Comparison of ENCODE assay signal across 7 cellular contexts in the genomic region with DNA sequence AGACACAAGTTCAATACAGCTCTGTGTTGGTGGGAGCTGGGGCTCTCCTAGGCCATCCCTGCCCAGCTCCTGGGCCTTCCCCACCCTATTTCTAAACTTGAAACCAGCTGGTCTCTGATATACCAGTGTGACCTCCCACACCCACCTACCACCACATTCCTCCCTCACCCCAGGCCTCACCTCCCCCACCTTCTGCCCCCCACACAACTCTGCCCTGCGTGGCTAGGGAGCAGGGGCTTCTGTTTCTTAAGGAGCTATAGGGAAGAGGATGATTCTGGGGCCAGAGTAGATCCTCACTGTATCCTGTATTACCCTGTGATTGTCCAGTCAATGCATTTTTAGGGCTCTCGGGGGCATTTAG. TPM values are rescaled to one million over a fixed set of nuclear protein-coding genes. Genes with fewer than 3 reads are reported as not detected.
DNase-seq lines count a peak whose midpoint lies in the region; ATAC-seq and TF ChIP-seq lines count a peak whose summit lies in the region.

No MANE protein-coding gene starts in this region.

- peaks cover 3 to 9% of the 10 kb centered on the region in 2 donors for H3K27me3 ChIP-seq in stomach smooth muscle (ENCODE audit: control insufficient read depth in 1 of 2, insufficient read depth in 2 of 2, low read length in 2 of 2)

- ATAC-seq in HG02870 (IDR thresholded peaks at IDR 0.05; ENCODE audit: unreplicated experiment) (no peak), HG03196 (IDR thresholded peaks at IDR 0.05; ENCODE audit: unreplicated experiment) (no peak)

- POLR2A ChIA-PET in activated CD4-positive, alpha-beta memory T cell treated with anti-CD3 and anti-CD28 coated beads, Interleukin-2, amount 10 ng/mL, durations not matched to agents 7 days and 5 days (lab: Charles Lee), result interaction anchor here (0.8 to 2.6 kb wide), 12 partner anchors 9 to 160 kb away, joined by 3 to 17 read pairs (median 3); partner anchors contain the start of genes CRABP2, ISG20L2, MEF2D and METTL25B

- H3K4me1 Mint-ChIP-seq in HFFc6 (ENCODE audit: low read depth) (peaks cover 78% of the 10 kb centered on the region), immature natural killer cell (peaks cover 55 to 60% of the 10 kb centered on the region in 2 donors)
- H3K4me1 Mint-ChIP-seq in activated CD4-positive, alpha-beta memory T cell treated with anti-CD3 and anti-CD28 coated beads, Interleukin-2, amount 10 ng/mL, durations not matched to agents 7 days and 5 days, result peaks cover 78% of the 10 kb centered on the region

- CTCF ChIA-PET in activated CD4-positive, alpha-beta memory T cell treated with anti-CD3 and anti-CD28 coated beads, Interleukin-2, amount 10 ng/mL, durations not matched to agents 7 days and 5 days (lab: Charles Lee), result interaction anchor here (0.7 to 8.7 kb wide), 17 partner anchors 11 to 275 kb away, joined by 3 to 275 read pairs (median 8); partner anchors contain the start of genes HAPLN2, ISG20L2, MEF2D and METTL25B

- DNase-seq in HFFc6, result no peak
- DNase-seq in activated CD4-positive, alpha-beta memory T cell treated with anti-CD3 and anti-CD28 coated beads, Interleukin-2, amount 10 ng/mL, durations not matched to agents 7 days and 5 days, result no peak
- DNase-seq in immature natural killer cell, result peak in 1 of 3 donors; percentile 7
- no peak for DNase-seq in NCI-H2081 treated with DMSO at 0.1 percent for 48 hours (lab: John Stamatoyannopoulos, UW)

- H3K27ac Mint-ChIP-seq in HFFc6 (peak overlapping the region; percentile 98), immature natural killer cell (peak overlapping the region; percentile 82 to 94 (median 89))
- H3K27ac Mint-ChIP-seq in activated CD4-positive, alpha-beta memory T cell treated with anti-CD3 and anti-CD28 coated beads, Interleukin-2, amount 10 ng/mL, durations not matched to agents 7 days and 5 days, result peak overlapping the region; percentile 86

- no peaks in the 10 kb centered on the region for H3K36me3 ChIP-seq in stomach smooth muscle (ENCODE audit: control insufficient read depth in 2 of 2, insufficient read depth in 2 of 2, low read length in 2 of 2)

- no peak for TF ChIP-seq CTCF in HFFc6 (IDR thresholded peaks at IDR 0.05)

- H3K9me3 Mint-ChIP-seq in HFFc6, result no peaks in the 10 kb centered on the region
- H3K9me3 Mint-ChIP-seq in activated CD4-positive, alpha-beta memory T cell treated with anti-CD3 and anti-CD28 coated beads, Interleukin-2, amount 10 ng/mL, durations not matched to agents 7 days and 5 days, result no peaks in the 10 kb centered on the region
- H3K9me3 Mint-ChIP-seq in immature natural killer cell, result no peaks in the 10 kb centered on the region

- peak overlapping the region; percentile 82 for H3K4me3 Mint-ChIP-seq in HFFc6
- peak overlapping the region; percentile 83 for H3K4me3 Mint-ChIP-seq in activated CD4-positive, alpha-beta memory T cell treated with anti-CD3 and anti-CD28 coated beads, Interleukin-2, amount 10 ng/mL, durations not matched to agents 7 days and 5 days
- H3K4me3 Mint-ChIP-seq in immature natural killer cell, result peak overlapping the region; percentile 33 to 87 (median 57)

- H3K4me1 ChIP-seq in stomach smooth muscle (ENCODE audit: control insufficient read depth, insufficient read depth, low read length), result peaks cover 79% of the 10 kb centered on the region

- H3K27me3 Mint-ChIP-seq in HFFc6 (ENCODE audit: insufficient read depth) (peaks cover 18% of the 10 kb centered on the region), immature natural killer cell (ENCODE audit: low read depth in 3 of 3) (peaks cover 16 to 26% (median 17%) of the 10 kb centered on the region in 3 donors)
- H3K27me3 Mint-ChIP-seq in activated CD4-positive, alpha-beta memory T cell treated with anti-CD3 and anti-CD28 coated beads, Interleukin-2, amount 10 ng/mL, durations not matched to agents 7 days and 5 days, result peaks cover 28% of the 10 kb centered on the region

- peak overlapping the region in 1 of 2 donors; percentile 13 for H3K9ac ChIP-seq in stomach smooth muscle (ENCODE audit: low read length in 2 of 2)

- H3K4me3 ChIP-seq in stomach smooth muscle (ENCODE audit: low read length in 2 of 2), result no peak overlapping the region

- H3K9me3 ChIP-seq in stomach smooth muscle (ENCODE audit: control insufficient read depth in 2 of 2, low read length in 2 of 2), result no peaks in the 10 kb centered on the region

- H3K36me3 Mint-ChIP-seq in HFFc6 (ENCODE audit: low read depth) (no peaks in the 10 kb centered on the region), immature natural killer cell (no peaks in the 10 kb centered on the region)
- peaks cover 3% of the 10 kb centered on the region for H3K36me3 Mint-ChIP-seq in activated CD4-positive, alpha-beta memory T cell treated with anti-CD3 and anti-CD28 coated beads, Interleukin-2, amount 10 ng/mL, durations not matched to agents 7 days and 5 days (ENCODE audit: low read depth)

- peak overlapping the region; percentile 64 for H3K27ac ChIP-seq in stomach smooth muscle (ENCODE audit: low read length)

RNA-seq across cellular contexts. Expression of gene NES, which starts 16.5 kb away (rescaled TPM):
- total RNA-seq in HFFc6 (2021; fragmentation: NEBNext Ultra II Directional; extraction: Animal tissue kit (Norgen Biotek cat#: 25700)), result 100 to 1,000 TPM; 106 to 126 (median 116) TPM
- not detected for total RNA-seq in activated CD4-positive, alpha-beta memory T cell treated with anti-CD3 and anti-CD28 coated beads, Interleukin-2, amount 10 ng/mL, durations not matched to agents 7 days and 5 days
- polyA plus RNA-seq in immature natural killer cell, result not detected

RNA-seq across cellular contexts. Expression of gene BCAN, which starts 18.8 kb away (rescaled TPM):
- total RNA-seq in HFFc6 (2021; fragmentation: NEBNext Ultra II Directional; extraction: Animal tissue kit (Norgen Biotek cat#: 25700)), result not detected
- total RNA-seq in activated CD4-positive, alpha-beta memory T cell treated with anti-CD3 and anti-CD28 coated beads, Interleukin-2, amount 10 ng/mL, durations not matched to agents 7 days and 5 days, result not detected
- polyA plus RNA-seq in immature natural killer cell, result under 1 TPM in 1 of 3 donors, not detected in 2; 0.35 TPM

RNA-seq across cellular contexts. Expression of gene HAPLN2, which starts 41.5 kb away (rescaled TPM):
- total RNA-seq in HFFc6 (2021; fragmentation: NEBNext Ultra II Directional; extraction: Animal tissue kit (Norgen Biotek cat#: 25700)), result not detected
- not detected for total RNA-seq in activated CD4-positive, alpha-beta memory T cell treated with anti-CD3 and anti-CD28 coated beads, Interleukin-2, amount 10 ng/mL, durations not matched to agents 7 days and 5 days
- not detected for polyA plus RNA-seq in immature natural killer cell

RNA-seq across cellular contexts. Expression of gene CRABP2, which starts 44.7 kb away (rescaled TPM):
- total RNA-seq in HFFc6 (2021; fragmentation: NEBNext Ultra II Directional; extraction: Animal tissue kit (Norgen Biotek cat#: 25700)), result 10 to 100 TPM; 55.9 to 70.4 (median 59.2) TPM
- 1 to 10 TPM in 1 of 2 experiments, under 1 TPM in 1; 0.58 to 1.2 TPM for total RNA-seq in activated CD4-positive, alpha-beta memory T cell treated with anti-CD3 and anti-CD28 coated beads, Interleukin-2, amount 10 ng/mL, durations not matched to agents 7 days and 5 days
- polyA plus RNA-seq in immature natural killer cell, result not detected

RNA-seq across cellular contexts. Expression of gene GPATCH4, which starts 59.5 kb away (rescaled TPM):
- total RNA-seq in HFFc6 (2021; fragmentation: NEBNext Ultra II Directional; extraction: Animal tissue kit (Norgen Biotek cat#: 25700)), result 10 to 100 TPM; 25.0 to 35.8 (median 32.7) TPM
- 10 to 100 TPM; 19.0 to 20.6 TPM for total RNA-seq in activated CD4-positive, alpha-beta memory T cell treated with anti-CD3 and anti-CD28 coated beads, Interleukin-2, amount 10 ng/mL, durations not matched to agents 7 days and 5 days
- polyA plus RNA-seq in immature natural killer cell, result 10 to 100 TPM in 2 of 3 donors, 1 to 10 TPM in 1; 7.7 to 42.2 (median 15.9) TPM

Comparison
In these comparisons a context has a peak if more than half of its experiments do, and no peak if none do; other contexts are left out.
1. RNA of gene NES, which starts 16.5 kb away (total RNA-seq): 106 to 126 TPM in HFFc6; not detected in activated CD4-positive, alpha-beta memory T cell treated with anti-CD3 and anti-CD28 coated beads, Interleukin-2, amount 10 ng/mL, durations not matched to agents 7 days and 5 days; every median in the first group is over 100 times any median in the second.
2. Peak in every context shown above with its lines, with median percentiles within 50 percentile points of each other: H3K27ac Mint-ChIP-seq and H3K4me3 Mint-ChIP-seq.